16 cellular contexts compared by ENCODE assay signal in the genomic region with DNA sequence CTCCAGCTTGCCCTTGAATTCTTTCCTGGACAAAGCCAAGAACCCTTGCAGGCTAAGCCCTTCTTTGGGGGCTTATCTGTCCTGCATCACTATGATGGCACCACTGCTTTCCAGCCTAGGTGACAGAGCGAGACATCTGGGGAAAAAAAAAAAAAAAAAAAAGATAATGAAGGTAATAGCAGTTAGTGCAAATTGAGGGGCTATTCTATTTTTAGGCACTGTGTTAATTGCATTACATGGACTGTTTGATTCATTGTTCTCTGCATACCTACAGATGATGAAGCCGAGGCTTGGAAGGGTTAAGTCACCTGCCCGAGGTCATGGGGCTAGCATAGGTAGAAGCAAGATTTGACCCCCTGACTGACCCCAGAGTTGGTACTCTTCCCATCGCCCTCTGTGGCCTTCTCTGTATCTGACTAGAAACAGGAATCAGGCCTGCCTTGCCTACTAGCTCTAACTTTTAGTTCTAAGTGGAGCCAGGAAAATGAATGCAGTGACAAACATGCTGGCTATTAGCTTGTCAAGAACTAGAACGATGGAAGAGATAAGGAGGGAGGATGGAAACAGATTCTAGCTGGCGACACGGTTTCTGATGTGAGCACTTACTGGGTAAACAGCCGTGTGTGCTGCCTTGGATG.
DNase-seq lines count a peak whose midpoint lies in the region; ATAC-seq and TF ChIP-seq lines count a peak whose summit lies in the region.
"Had no signal": no experiment of that assay in that cellular context is flagged by ENCODE, and none has a peak within 500 bp of the region (broad histone marks: within the 10 kb centered on the region; RNA-seq: fewer than 3 reads in every experiment).

No MANE protein-coding gene starts in this region.

- H3K4me3 ChIP-seq in lower lobe of right lung (no peak overlapping the region), thoracic aorta (no peak overlapping the region)
- no peak overlapping the region for H3K4me3 ChIP-seq in effector memory CD4-positive, alpha-beta T cell (ENCODE audit: insufficient read depth, low read depth, low read length, poor library complexity, severe bottlenecking)

- peak overlapping the region; percentile 33 for H3K27ac ChIP-seq in lower lobe of right lung
- peak overlapping the region; percentile 4 to 35 for H3K27ac ChIP-seq in thoracic aorta
- H3K27ac ChIP-seq in effector memory CD4-positive, alpha-beta T cell (ENCODE audit: insufficient read depth, low read length, poor library complexity, severe bottlenecking), result no peak overlapping the region
- H3K27ac ChIP-seq: KMS-11 had no signal

- TF ChIP-seq CTCF in lower lobe of right lung (IDR thresholded peaks at IDR 0.05), result no peak
- TF ChIP-seq CTCF in thoracic aorta (IDR thresholded peaks at IDR 0.05), result no peak

- H3K27me3 ChIP-seq in lower lobe of right lung (ENCODE audit: low read depth), result no peaks in the 10 kb centered on the region
- H3K27me3 ChIP-seq in thoracic aorta (replicated peaks; ENCODE audit: insufficient read depth), result no peaks in the 10 kb centered on the region
- H3K27me3 ChIP-seq in effector memory CD4-positive, alpha-beta T cell (replicated peaks; ENCODE audit: control insufficient read depth, insufficient read depth, low read length, poor library complexity, severe bottlenecking), result no peaks in the 10 kb centered on the region
- H3K27me3 ChIP-seq: BE2C had no signal

- no peaks in the 10 kb centered on the region for H3K9me3 ChIP-seq in lower lobe of right lung
- H3K9me3 ChIP-seq in thoracic aorta, result no peaks in the 10 kb centered on the region
- H3K9me3 ChIP-seq in effector memory CD4-positive, alpha-beta T cell (ENCODE audit: control insufficient read depth, low read length), result no peaks in the 10 kb centered on the region
- H3K9me3 ChIP-seq: BE2C had no signal

- intact Hi-C loops in lower lobe of right lung (cut with DNase I), result no loop called here

- H3K36me3 ChIP-seq in lower lobe of right lung, result no peaks in the 10 kb centered on the region
- no peaks in the 10 kb centered on the region for H3K36me3 ChIP-seq in thoracic aorta
- no peaks in the 10 kb centered on the region for H3K36me3 ChIP-seq in effector memory CD4-positive, alpha-beta T cell (ENCODE audit: control insufficient read depth, insufficient read depth, low read length)
- H3K36me3 ChIP-seq: BE2C had no signal

- ATAC-seq in lower lobe of right lung, result no peak
- ATAC-seq in thoracic aorta (ENCODE audit: insufficient number of reproducible peaks, low FRiP score, low read depth), result no peak
- ATAC-seq in HG03439 (IDR thresholded peaks at IDR 0.05; ENCODE audit: unreplicated experiment), result no peak
- ATAC-seq: PC-3 had no signal

- peaks cover 10% of the 10 kb centered on the region for H3K4me1 ChIP-seq in lower lobe of right lung
- H3K4me1 ChIP-seq in thoracic aorta (ENCODE audit: control insufficient read depth in 1 of 2, low read depth in 2 of 2), result peaks cover 0 to 21% of the 10 kb centered on the region in 2 donors
- no peaks in the 10 kb centered on the region for H3K4me1 ChIP-seq in effector memory CD4-positive, alpha-beta T cell (ENCODE audit: control insufficient read depth, insufficient read depth, low read length, poor library complexity, severe bottlenecking)
- H3K4me1 ChIP-seq: BE2C had no signal

- DNase-seq in NCI-H510A treated with DMSO at 0.1 percent for 48 hours (lab: John Stamatoyannopoulos, UW), result peak; percentile 7
- no peak for DNase-seq in NCI-H510A (lab: John Stamatoyannopoulos, UW)
- DNase-seq in NCI-H1694 treated with DMSO at 0.1 percent for 48 hours (lab: John Stamatoyannopoulos, UW), result peak; percentile 19
- DNase-seq in lower lobe of right lung, result no peak
- DNase-seq in thoracic aorta (ENCODE audit: low spot score), result no peak
- no peak for DNase-seq in activated CD4-positive, alpha-beta T cell treated with anti-CD3 and anti-CD28 coated beads, Interleukin-2, amount 50 U/mL, for 4 hours
- no peak for DNase-seq in effector memory CD4-positive, alpha-beta T cell
- DNase-seq: BE2C; CD4-positive, alpha-beta memory T cell; H7; NCI-H1417; NCI-H1930; NCI-H774; PC-3 had no signal

Comparison
In these comparisons a context has a peak if more than half of its experiments do, and no peak if none do; other contexts are left out.
1. DNase-seq: peak in NCI-H510A treated with DMSO at 0.1 percent for 48 hours (single experiment) and NCI-H1694 treated with DMSO at 0.1 percent for 48 hours (single experiment); none in NCI-H510A (single experiment), lower lobe of right lung (single experiment), thoracic aorta (single experiment), activated CD4-positive, alpha-beta T cell treated with anti-CD3 and anti-CD28 coated beads, Interleukin-2, amount 50 U/mL, for 4 hours (0 of 2) and effector memory CD4-positive, alpha-beta T cell (0 of 3).